Comparison of ENCODE assay signal across 20 cellular contexts in genomic region chr2:187900023-187900422, GRCh38.
"Had no signal": no experiment of that assay in that cellular context is flagged by ENCODE, and none has a peak within 500 bp of the region (broad histone marks: within the 10 kb centered on the region; RNA-seq: fewer than 3 reads in every experiment).

No MANE protein-coding gene starts in this region.

- H3K27me3 ChIP-seq: ascending aorta, colonic mucosa, hepatocyte, ovary, right lobe of liver, testis, upper lobe of right lung had no signal

- H3K79me2 ChIP-seq: hepatocyte had no signal

- H3K9me3 ChIP-seq: colonic mucosa, lower lobe of right lung, ovary, right lobe of liver, SK-N-SH, testis, upper lobe of right lung had no signal

- H3K4me2 ChIP-seq: hepatocyte, SK-N-SH, smooth muscle cell had no signal

- H3K4me3 ChIP-seq: ascending aorta, colonic mucosa, hepatocyte, lower lobe of right lung, ovary, right lobe of liver, smooth muscle cell, testis, upper lobe of right lung had no signal

- H3K36me3 ChIP-seq: ascending aorta, colonic mucosa, lower lobe of right lung, ovary, right lobe of liver, upper lobe of right lung had no signal

- H3K4me1 ChIP-seq: ascending aorta, colonic mucosa, lower lobe of right lung, right lobe of liver, testis, upper lobe of right lung had no signal

- H3K27ac ChIP-seq: ascending aorta, colonic mucosa, hepatocyte, lower lobe of right lung, ovary, right lobe of liver, testis, upper lobe of right lung had no signal

- H3K9ac ChIP-seq: SK-N-SH had no signal

- H2AFZ ChIP-seq: hepatocyte had no signal

- ATAC-seq: activated CD8-positive, alpha-beta T cell treated with anti-CD3 and anti-CD28 coated beads, Interleukin-2, amount 10 ng/mL, durations not matched to agents 7 days and 5 days; lower lobe of right lung; natural killer cell; right lobe of liver; stimulated activated effector memory CD8-positive, alpha-beta T cell treated with anti-CD3 and anti-CD28 coated beads, Interleukin-12 subunit alpha, Interleukin-12 subunit beta, amount 100 ng/mL, for 72 hours; T-cell; upper lobe of right lung had no signal

- DNase-seq: activated CD4-positive, alpha-beta T cell treated with anti-CD3 and anti-CD28 coated beads for 48 hours; activated CD4-positive, CD25-positive, alpha-beta regulatory T cell; activated CD8-positive, alpha-beta T cell treated with anti-CD3 and anti-CD28 coated beads, Interleukin-2, amount 10 ng/mL, durations not matched to agents 7 days and 5 days; activated naive CD4-positive, alpha-beta T cell treated with anti-CD3 and anti-CD28 coated beads for 36 hours; activated T-cell treated with anti-CD3 and anti-CD28 coated beads, Interleukin-2, amount 50 U/mL, for 24 hours; central memory CD4-positive, alpha-beta T cell; colonic mucosa; lower lobe of right lung; natural killer cell; ovary; right lobe of liver; SK-N-SH; stimulated activated CD4-positive, alpha-beta T cell treated with anti-CD3 and anti-CD28 coated beads, Interleukin-4, amount 100 ng/mL, for 1 hour; T-cell; testis; upper lobe of right lung had no signal
